31 cellular contexts compared by ENCODE assay signal in genomic region chrX:69024287-69024686, GRCh38.
DNase-seq lines count a peak whose midpoint lies in the region; ATAC-seq, FAIRE-seq and TF ChIP-seq lines count a peak whose summit lies in the region.
"Had no signal": no experiment of that assay in that cellular context is flagged by ENCODE, and none has a peak within 500 bp of the region (broad histone marks: within the 10 kb centered on the region; RNA-seq: fewer than 3 reads in every experiment).

No MANE protein-coding gene starts in this region.

- DNase-seq in activated CD4-positive, alpha-beta T cell treated with anti-CD3 and anti-CD28 coated beads, Interleukin-2, amount 10 ng/mL, durations not matched to agents 24 days and 14 days, result peak; percentile 3
- DNase-seq in activated CD4-positive, alpha-beta T cell treated with anti-CD3 and anti-CD28 coated beads, Interleukin-2, amount 50 U/mL, for 4 hours, result no peak
- peak; percentile 12 for DNase-seq in adipocyte (ENCODE audit: low read depth)
- DNase-seq in keratinocyte (ENCODE audit: low read depth, low spot score), result no peak
- peak; percentile 37 for DNase-seq in testis
- no peak for DNase-seq in NCI-H2171 treated with DMSO at 0.1 percent for 48 hours (lab: John Stamatoyannopoulos, UW)
- no peak for DNase-seq in NCI-H2081 treated with DMSO at 0.1 percent for 48 hours (lab: John Stamatoyannopoulos, UW)
- DNase-seq: activated CD4-positive, alpha-beta T cell treated with anti-CD3 and anti-CD28 coated beads, Interleukin-2, amount 50 U/mL, for 1 hour; activated CD8-positive, alpha-beta memory T cell treated with anti-CD3 and anti-CD28 coated beads, Interleukin-2, amount 10 ng/mL, durations not matched to agents 7 days and 5 days; activated naive CD4-positive, alpha-beta T cell treated with anti-CD3 and anti-CD28 coated beads, Interleukin-2, amount 10 ng/mL, durations not matched to agents 7 days and 5 days; activated T-cell treated with anti-CD3 and anti-CD28 coated beads, Interleukin-2, amount 50 U/mL, for 72 hours; CD4-positive, alpha-beta memory T cell; effector memory CD4-positive, alpha-beta T cell; foreskin melanocyte; hippocampal formation; immature natural killer cell; natural killer cell; NCI-H1092 treated with DMSO at 0.1 percent for 48 hours; NCI-H1930; NCI-H774; stimulated activated CD4-positive, alpha-beta T cell treated with anti-CD3 and anti-CD28 coated beads, Interleukin-12 subunit alpha, Interleukin-12 subunit beta, amount 100 ng/mL, for 4 hours; stimulated activated CD4-positive, alpha-beta T cell treated with anti-CD3 and anti-CD28 coated beads, Interleukin-4, amount 100 ng/mL, for 1 hour; stimulated activated naive B cell treated with anti-CD40 and anti-IgM and Interleukin-4, amounts not matched to agents 10 μg/mL and 1 μg/mL and 100 μg/mL, for 72 hours; T1000; WERI-Rb-1 had no signal

- no peak overlapping the region for H2AFZ ChIP-seq in keratinocyte (ENCODE audit: control insufficient read depth, low read length)

- peaks cover 12% of the 10 kb centered on the region for H3K4me1 ChIP-seq in adipocyte (ENCODE audit: control insufficient read depth, insufficient read depth, low read length)
- peaks cover 37% of the 10 kb centered on the region for H3K4me1 ChIP-seq in keratinocyte (ENCODE audit: control insufficient read depth, extremely low read depth, insufficient read depth, low read length)
- peaks cover 8% of the 10 kb centered on the region for H3K4me1 ChIP-seq in testis
- H3K4me1 ChIP-seq: colonic mucosa had no signal

- H3K9ac ChIP-seq in adipocyte (ENCODE audit: low read length) (no peak overlapping the region), keratinocyte (ENCODE audit: control insufficient read depth, extremely low read depth, insufficient read depth, low read length) (no peak overlapping the region)

- no peak overlapping the region for H3K4me3 Mint-ChIP-seq in activated CD4-positive, alpha-beta T cell treated with anti-CD3 and anti-CD28 coated beads, Interleukin-2, amount 10 ng/mL, durations not matched to agents 24 days and 14 days
- H3K4me3 Mint-ChIP-seq: activated CD8-positive, alpha-beta memory T cell treated with anti-CD3 and anti-CD28 coated beads, Interleukin-2, amount 10 ng/mL, durations not matched to agents 7 days and 5 days; activated naive CD4-positive, alpha-beta T cell treated with anti-CD3 and anti-CD28 coated beads, Interleukin-2, amount 10 ng/mL, durations not matched to agents 7 days and 5 days; activated T-cell treated with anti-CD3 and anti-CD28 coated beads, Interleukin-2, amount 50 U/mL, for 72 hours; CD4-positive, alpha-beta memory T cell; IgD-negative memory B cell; immature natural killer cell; natural killer cell; stimulated activated naive B cell treated with anti-CD40 and anti-IgM and Interleukin-4, amounts not matched to agents 10 μg/mL and 1 μg/mL and 100 μg/mL, for 72 hours had no signal

- H3K4me3 ChIP-seq in adipocyte (ENCODE audit: low read length), result no peak overlapping the region
- H3K4me3 ChIP-seq in keratinocyte (ENCODE audit: control insufficient read depth in 2 of 3, extremely low read depth in 1 of 3, insufficient read depth in 2 of 3, low read depth in 1 of 3, low read length in 3 of 3), result no peak overlapping the region
- H3K4me3 ChIP-seq in testis, result no peak overlapping the region
- H3K4me3 ChIP-seq: colonic mucosa, ovary had no signal

- FAIRE-seq in keratinocyte (lab: Jason Lieb, UNC), result no peak
- FAIRE-seq: GM12891 had no signal

- H4K20me1 ChIP-seq in keratinocyte (ENCODE audit: control insufficient read depth, extremely low read depth, insufficient read depth, low read length), result no peaks in the 10 kb centered on the region

- peak overlapping the region; percentile 82 for H3K27ac ChIP-seq in keratinocyte (ENCODE audit: control insufficient read depth, insufficient read depth, low read length)
- H3K27ac ChIP-seq in testis, result peak overlapping the region in 1 of 2 donors; percentile 30
- H3K27ac ChIP-seq: colonic mucosa, WERI-Rb-1 had no signal

- H3K79me2 ChIP-seq in keratinocyte (ENCODE audit: control insufficient read depth, insufficient read depth, low read length), result no peaks in the 10 kb centered on the region

- H3K9me3 ChIP-seq in adipocyte (ENCODE audit: control insufficient read depth, low read length), result peaks cover 4% of the 10 kb centered on the region
- H3K9me3 ChIP-seq in keratinocyte (ENCODE audit: control insufficient read depth, low read depth, low read length), result no peaks in the 10 kb centered on the region
- no peaks in the 10 kb centered on the region for H3K9me3 ChIP-seq in testis
- H3K9me3 ChIP-seq: colonic mucosa, ovary had no signal

- ATAC-seq in GM21529 (IDR thresholded peaks at IDR 0.05; ENCODE audit: unreplicated experiment), result no peak
- ATAC-seq: activated CD8-positive, alpha-beta memory T cell treated with anti-CD3 and anti-CD28 coated beads, Interleukin-2, amount 10 ng/mL, durations not matched to agents 7 days and 5 days; activated T-cell treated with anti-CD3 and anti-CD28 coated beads, Interleukin-2, amount 50 U/mL, for 72 hours; HCT116; natural killer cell; stimulated activated naive B cell treated with anti-CD40 and anti-IgM and Interleukin-4, amounts not matched to agents 10 μg/mL and 1 μg/mL and 100 μg/mL, for 72 hours had no signal

- no peaks in the 10 kb centered on the region for H3K36me3 ChIP-seq in adipocyte (ENCODE audit: control insufficient read depth, insufficient read depth, low read length, severe bottlenecking)
- H3K36me3 ChIP-seq in keratinocyte (ENCODE audit: control insufficient read depth in 2 of 2, extremely low read depth in 1 of 2, insufficient read depth in 2 of 2, low read length in 2 of 2), result no peaks in the 10 kb centered on the region
- no peaks in the 10 kb centered on the region for H3K36me3 ChIP-seq in testis (ENCODE audit: low read depth, missing control alignments)
- H3K36me3 ChIP-seq: colonic mucosa, ovary, WERI-Rb-1 had no signal

- H3K27me3 Mint-ChIP-seq in activated CD4-positive, alpha-beta T cell treated with anti-CD3 and anti-CD28 coated beads, Interleukin-2, amount 10 ng/mL, durations not matched to agents 24 days and 14 days, result no peaks in the 10 kb centered on the region
- H3K27me3 Mint-ChIP-seq: activated CD8-positive, alpha-beta memory T cell treated with anti-CD3 and anti-CD28 coated beads, Interleukin-2, amount 10 ng/mL, durations not matched to agents 7 days and 5 days; activated naive CD4-positive, alpha-beta T cell treated with anti-CD3 and anti-CD28 coated beads, Interleukin-2, amount 10 ng/mL, durations not matched to agents 7 days and 5 days; CD4-positive, alpha-beta memory T cell; IgD-negative memory B cell had no signal

- no peaks in the 10 kb centered on the region for H3K9me1 ChIP-seq in keratinocyte (ENCODE audit: control insufficient read depth, extremely low read depth, insufficient read depth, low read length)

- no peak for TF ChIP-seq POLR2A in testis (IDR thresholded peaks at IDR 0.05)

- WGBS in testis, 2 donors, result 44 to 57% methylated on average over 1 to 9 of the region's 9 CpGs

- H3K27ac Mint-ChIP-seq in activated CD4-positive, alpha-beta T cell treated with anti-CD3 and anti-CD28 coated beads, Interleukin-2, amount 10 ng/mL, durations not matched to agents 24 days and 14 days, result no peak overlapping the region
- H3K27ac Mint-ChIP-seq: activated CD8-positive, alpha-beta memory T cell treated with anti-CD3 and anti-CD28 coated beads, Interleukin-2, amount 10 ng/mL, durations not matched to agents 7 days and 5 days; activated naive CD4-positive, alpha-beta T cell treated with anti-CD3 and anti-CD28 coated beads, Interleukin-2, amount 10 ng/mL, durations not matched to agents 7 days and 5 days; activated T-cell treated with anti-CD3 and anti-CD28 coated beads, Interleukin-2, amount 50 U/mL, for 72 hours; CD4-positive, alpha-beta memory T cell; IgD-negative memory B cell; immature natural killer cell; natural killer cell; stimulated activated naive B cell treated with anti-CD40 and anti-IgM and Interleukin-4, amounts not matched to agents 10 μg/mL and 1 μg/mL and 100 μg/mL, for 72 hours had no signal

- no peaks in the 10 kb centered on the region for H3K36me3 Mint-ChIP-seq in activated CD4-positive, alpha-beta T cell treated with anti-CD3 and anti-CD28 coated beads, Interleukin-2, amount 10 ng/mL, durations not matched to agents 24 days and 14 days (ENCODE audit: low read depth)
- H3K36me3 Mint-ChIP-seq: activated CD8-positive, alpha-beta memory T cell treated with anti-CD3 and anti-CD28 coated beads, Interleukin-2, amount 10 ng/mL, durations not matched to agents 7 days and 5 days; activated naive CD4-positive, alpha-beta T cell treated with anti-CD3 and anti-CD28 coated beads, Interleukin-2, amount 10 ng/mL, durations not matched to agents 7 days and 5 days; CD4-positive, alpha-beta memory T cell; IgD-negative memory B cell; immature natural killer cell; natural killer cell; stimulated activated naive B cell treated with anti-CD40 and anti-IgM and Interleukin-4, amounts not matched to agents 10 μg/mL and 1 μg/mL and 100 μg/mL, for 72 hours had no signal

- no peak overlapping the region for H3K4me2 ChIP-seq in keratinocyte (ENCODE audit: control insufficient read depth, extremely low read depth, insufficient read depth, low read depth, low read length)

- H3K9me3 Mint-ChIP-seq in activated CD4-positive, alpha-beta T cell treated with anti-CD3 and anti-CD28 coated beads, Interleukin-2, amount 10 ng/mL, durations not matched to agents 24 days and 14 days, result no peaks in the 10 kb centered on the region
- H3K9me3 Mint-ChIP-seq: activated naive CD4-positive, alpha-beta T cell treated with anti-CD3 and anti-CD28 coated beads, Interleukin-2, amount 10 ng/mL, durations not matched to agents 7 days and 5 days; activated T-cell treated with anti-CD3 and anti-CD28 coated beads, Interleukin-2, amount 50 U/mL, for 72 hours; CD4-positive, alpha-beta memory T cell; immature natural killer cell; natural killer cell; stimulated activated naive B cell treated with anti-CD40 and anti-IgM and Interleukin-4, amounts not matched to agents 10 μg/mL and 1 μg/mL and 100 μg/mL, for 72 hours had no signal

- TF ChIP-seq CTCF in keratinocyte (optimal IDR thresholded peaks at IDR 0.05 in 1 of 3, IDR thresholded peaks at IDR 0.05 in 1 of 3, conservative IDR thresholded peaks at IDR 0.05 in 1 of 3; ENCODE audit: extremely low read depth in 1 of 3, insufficient read depth in 2 of 3, low read length in 3 of 3) (no peak), testis (IDR thresholded peaks at IDR 0.05) (no peak)

- intact Hi-C loops in activated CD4-positive, alpha-beta T cell treated with anti-CD3 and anti-CD28 coated beads, Interleukin-2, amount 10 ng/mL, durations not matched to agents 24 days and 14 days (cut with micrococcal nuclease), result no loop called here
- intact Hi-C loops in testis (cut with DNase I; ENCODE audit: low total_unique reads), result no loop called here

- H3K4me1 Mint-ChIP-seq in activated CD4-positive, alpha-beta T cell treated with anti-CD3 and anti-CD28 coated beads, Interleukin-2, amount 10 ng/mL, durations not matched to agents 24 days and 14 days, result no peaks in the 10 kb centered on the region
- H3K4me1 Mint-ChIP-seq: activated naive CD4-positive, alpha-beta T cell treated with anti-CD3 and anti-CD28 coated beads, Interleukin-2, amount 10 ng/mL, durations not matched to agents 7 days and 5 days; immature natural killer cell; natural killer cell had no signal

- H3K27me3 ChIP-seq in adipocyte (replicated peaks; ENCODE audit: control insufficient read depth, insufficient read depth, low read length) (peaks cover 7% of the 10 kb centered on the region), keratinocyte (ENCODE audit: control insufficient read depth, extremely low read depth, insufficient read depth, low read length) (no peaks in the 10 kb centered on the region), testis (no peaks in the 10 kb centered on the region)
- H3K27me3 ChIP-seq: colonic mucosa, ovary had no signal

- dilution Hi-C loops in keratinocyte (cut with MboI; ENCODE audit: extremely low pct_ligation_motif_present, low sequenced_read_pairs), result no loop called here

Comparison
In these comparisons a context has a peak if more than half of its experiments do, and no peak if none do; other contexts are left out.
1. DNase-seq: peak in activated CD4-positive, alpha-beta T cell treated with anti-CD3 and anti-CD28 coated beads, Interleukin-2, amount 10 ng/mL, durations not matched to agents 24 days and 14 days (single experiment), adipocyte (single experiment) and testis (single experiment); none in activated CD4-positive, alpha-beta T cell treated with anti-CD3 and anti-CD28 coated beads, Interleukin-2, amount 50 U/mL, for 4 hours (0 of 2), keratinocyte (single experiment), NCI-H2171 treated with DMSO at 0.1 percent for 48 hours (single experiment) and NCI-H2081 treated with DMSO at 0.1 percent for 48 hours (single experiment).